Comparison of ENCODE assay signal across 29 cellular contexts in the genomic region with DNA sequence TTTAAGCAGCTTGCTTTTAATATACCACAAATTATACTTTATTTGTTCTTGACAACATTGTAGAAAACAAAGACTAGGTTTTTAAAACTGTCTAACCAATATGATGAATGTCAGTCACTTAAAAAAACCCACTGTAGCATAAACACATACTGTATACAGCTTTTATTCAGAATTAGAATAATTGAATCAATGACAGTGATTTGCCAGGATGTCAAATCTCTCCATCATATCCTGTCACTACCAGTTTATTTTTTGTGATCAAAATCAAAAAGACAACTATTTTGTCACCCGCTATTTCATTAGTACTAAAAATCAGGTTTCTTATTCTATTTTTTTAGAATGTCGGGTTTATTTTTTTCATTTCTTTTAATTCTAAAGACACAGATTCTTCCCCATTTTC. TPM values are rescaled to one million over a fixed set of nuclear protein-coding genes. Genes with fewer than 3 reads are reported as not detected.
"Had no signal": no experiment of that assay in that cellular context is flagged by ENCODE, and none has a peak within 500 bp of the region (broad histone marks: within the 10 kb centered on the region; RNA-seq: fewer than 3 reads in every experiment).

No MANE protein-coding gene starts in this region.

- H3K27me3 ChIP-seq: stomach, suprapubic skin, testis, thyroid gland, tibial artery, tibial nerve, transverse colon, upper lobe of left lung, upper lobe of right lung, vagina had no signal

- H3K36me3 ChIP-seq: suprapubic skin, thyroid gland, tibial artery, transverse colon, upper lobe of right lung, vagina had no signal

- H3K4me1 ChIP-seq: suprapubic skin, testis, thyroid gland, tibial nerve, transverse colon, upper lobe of left lung, upper lobe of right lung, vagina had no signal

- ATAC-seq: stimulated activated effector memory CD8-positive, alpha-beta T cell treated with anti-CD3 and anti-CD28 coated beads, Interleukin-12 subunit alpha, Interleukin-12 subunit beta, amount 100 ng/mL, for 72 hours; stimulated activated memory B cell treated with anti-CD40 and anti-IgM and Interleukin-4, amounts not matched to agents 10 μg/mL and 1 μg/mL and 100 μg/mL, for 72 hours; stimulated activated naive B cell treated with anti-CD40 and anti-IgM and Interleukin-4, amounts not matched to agents 10 μg/mL and 1 μg/mL and 100 μg/mL, for 72 hours; stimulated activated naive CD8-positive, alpha-beta T cell treated with anti-CD3 and anti-CD28 coated beads, Interleukin-15, amount 100 ng/mL, for 72 hours; stimulated activated naive CD8-positive, alpha-beta T cell treated with anti-CD3 and anti-CD28 coated beads, Interleukin-15, Interleukin-2, amounts not matched to agents 100 U/mL and 50 U/mL, for 24 hours; upper lobe of right lung had no signal

- H3K4me3 ChIP-seq: stomach, suprapubic skin, testis, thoracic aorta, thyroid gland, tibial artery, tibial nerve, transverse colon, upper lobe of left lung, upper lobe of right lung, vagina had no signal

- H3K27ac ChIP-seq: stomach, suprapubic skin, testis, thoracic aorta, thyroid gland, tibial artery, tibial nerve, transverse colon, upper lobe of left lung, upper lobe of right lung, vagina had no signal

- H3K9me3 ChIP-seq: stomach, suprapubic skin, testis, thoracic aorta, thyroid gland, tibial artery, tibial nerve, transverse colon, upper lobe of left lung, upper lobe of right lung, vagina had no signal

- FAIRE-seq: urothelium cell line had no signal

- DNase-seq: stimulated activated CD4-positive, alpha-beta T cell treated with anti-CD3 and anti-CD28 coated beads, Interleukin-2, amount 100 ng/mL, for 48 hours; stimulated activated CD4-positive, alpha-beta T cell treated with anti-CD3 and anti-CD28 coated beads, Interleukin-4, amount 100 ng/mL, for 1 hour; stimulated activated CD4-positive, alpha-beta T cell treated with anti-CD3 and anti-CD28 coated beads, Interleukin-4, amount 100 ng/mL, for 24 hours; stimulated activated CD4-positive, alpha-beta T cell treated with anti-CD3 and anti-CD28 coated beads, Interleukin-4, amount 100 ng/mL, for 4 hours; stimulated activated CD8-positive, alpha-beta memory T cell treated with anti-CD3 and anti-CD28 coated beads, Interleukin-4, amount 100 ng/mL, for 48 hours; stimulated activated naive B cell treated with anti-CD40 and anti-IgM and Interleukin-4, amounts not matched to agents 10 μg/mL and 1 μg/mL and 100 μg/mL, for 72 hours; stimulated activated naive CD4-positive, alpha-beta T cell; stimulated activated naive CD4-positive, alpha-beta T cell treated with Interleukin-2 at 50 U/mL for 16 hours; stimulated activated naive CD8-positive, alpha-beta T cell treated with anti-CD3 and anti-CD28 coated beads, Interleukin-15, amount 100 ng/mL, for 72 hours; stimulated activated naive CD8-positive, alpha-beta T cell treated with anti-CD3 and anti-CD28 coated beads, Interleukin-15, Interleukin-2, amounts not matched to agents 100 U/mL and 50 U/mL, for 24 hours; stomach; substantia nigra; testis; thyroid gland; tibial artery; transverse colon; trophoblast cell; upper lobe of left lung; upper lobe of right lung had no signal

RNA-seq across cellular contexts. Expression of gene PAX6, which starts 26.5 kb away (rescaled TPM):
- total RNA-seq: subcutaneous adipose tissue, thyroid gland, tibial nerve, upper lobe of left lung, upper lobe of right lung, ureter, urinary bladder, vagina had no signal
- polyA plus RNA-seq: urinary bladder had no signal
